In the genomic region with DNA sequence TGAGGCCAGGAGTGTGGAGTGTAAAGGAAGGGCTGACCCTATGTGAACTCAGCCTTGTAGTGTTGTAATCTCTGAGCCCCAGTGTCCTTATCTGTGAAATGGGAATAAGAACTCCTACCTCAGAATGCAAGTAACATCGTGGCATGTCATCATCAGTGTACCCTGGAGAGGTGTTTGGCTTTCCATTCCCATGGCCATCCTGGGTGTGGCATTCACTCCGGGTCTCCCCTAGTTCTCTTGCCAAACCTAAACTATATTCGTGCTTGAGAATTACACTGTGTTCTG, we compare ENCODE assay signal across 1 cellular context.
A peak's percentile ranks its signal among the peaks of the same experiment; 100 is the strongest.
TF ChIP-seq lines count a peak whose summit lies in the region.

No MANE protein-coding gene starts in this region.

TF ChIP-seq in K562, 482 proteins besides CTCF, POLR2A, EP300 and RAD21 (continued from another document and continues in another):
- TF ChIP-seq, protein P1, sequence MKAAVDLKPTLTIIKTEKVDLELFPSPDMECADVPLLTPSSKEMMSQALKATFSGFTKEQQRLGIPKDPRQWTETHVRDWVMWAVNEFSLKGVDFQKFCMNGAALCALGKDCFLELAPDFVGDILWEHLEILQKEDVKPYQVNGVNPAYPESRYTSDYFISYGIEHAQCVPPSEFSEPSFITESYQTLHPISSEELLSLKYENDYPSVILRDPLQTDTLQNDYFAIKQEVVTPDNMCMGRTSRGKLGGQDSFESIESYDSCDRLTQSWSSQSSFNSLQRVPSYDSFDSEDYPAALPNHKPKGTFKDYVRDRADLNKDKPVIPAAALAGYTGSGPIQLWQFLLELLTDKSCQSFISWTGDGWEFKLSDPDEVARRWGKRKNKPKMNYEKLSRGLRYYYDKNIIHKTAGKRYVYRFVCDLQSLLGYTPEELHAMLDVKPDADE (conservative IDR thresholded peaks at IDR 0.05; ENCODE audit: control insufficient read depth, low read depth, low read length), result no peak
- TF ChIP-seq ZSCAN32 (CRISPR knock-in tag; IDR thresholded peaks at IDR 0.05), result no peak
- TF ChIP-seq, protein P2, sequence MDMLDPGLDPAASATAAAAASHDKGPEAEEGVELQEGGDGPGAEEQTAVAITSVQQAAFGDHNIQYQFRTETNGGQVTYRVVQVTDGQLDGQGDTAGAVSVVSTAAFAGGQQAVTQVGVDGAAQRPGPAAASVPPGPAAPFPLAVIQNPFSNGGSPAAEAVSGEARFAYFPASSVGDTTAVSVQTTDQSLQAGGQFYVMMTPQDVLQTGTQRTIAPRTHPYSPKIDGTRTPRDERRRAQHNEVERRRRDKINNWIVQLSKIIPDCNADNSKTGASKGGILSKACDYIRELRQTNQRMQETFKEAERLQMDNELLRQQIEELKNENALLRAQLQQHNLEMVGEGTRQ (CRISPR knock-in tag; IDR thresholded peaks at IDR 0.05), result no peak
- TF ChIP-seq MEF2D (tag; conservative IDR thresholded peaks at IDR 0.05; ENCODE audit: low read depth), result no peak
- TF ChIP-seq PTRF (tag; IDR thresholded peaks at IDR 0.05), result no peak
- TF ChIP-seq ZFP1 (CRISPR knock-in tag; IDR thresholded peaks at IDR 0.05), result no peak
- no peak for TF ChIP-seq RBM17 (IDR thresholded peaks at IDR 0.05; ENCODE audit: borderline replicate concordance, low read depth, low read length)
- no peak for TF ChIP-seq KLF13 (tag; IDR thresholded peaks at IDR 0.05; ENCODE audit: borderline replicate concordance, low read depth)
- no peak for TF ChIP-seq PHF8 (IDR thresholded peaks at IDR 0.05; ENCODE audit: borderline replicate concordance, low read length)
- TF ChIP-seq, protein P3, sequence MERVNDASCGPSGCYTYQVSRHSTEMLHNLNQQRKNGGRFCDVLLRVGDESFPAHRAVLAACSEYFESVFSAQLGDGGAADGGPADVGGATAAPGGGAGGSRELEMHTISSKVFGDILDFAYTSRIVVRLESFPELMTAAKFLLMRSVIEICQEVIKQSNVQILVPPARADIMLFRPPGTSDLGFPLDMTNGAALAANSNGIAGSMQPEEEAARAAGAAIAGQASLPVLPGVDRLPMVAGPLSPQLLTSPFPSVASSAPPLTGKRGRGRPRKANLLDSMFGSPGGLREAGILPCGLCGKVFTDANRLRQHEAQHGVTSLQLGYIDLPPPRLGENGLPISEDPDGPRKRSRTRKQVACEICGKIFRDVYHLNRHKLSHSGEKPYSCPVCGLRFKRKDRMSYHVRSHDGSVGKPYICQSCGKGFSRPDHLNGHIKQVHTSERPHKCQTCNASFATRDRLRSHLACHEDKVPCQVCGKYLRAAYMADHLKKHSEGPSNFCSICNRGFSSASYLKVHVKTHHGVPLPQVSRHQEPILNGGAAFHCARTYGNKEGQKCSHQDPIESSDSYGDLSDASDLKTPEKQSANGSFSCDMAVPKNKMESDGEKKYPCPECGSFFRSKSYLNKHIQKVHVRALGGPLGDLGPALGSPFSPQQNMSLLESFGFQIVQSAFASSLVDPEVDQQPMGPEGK (CRISPR knock-in tag; IDR thresholded peaks at IDR 0.05; ENCODE audit: borderline replicate concordance), result no peak
- TF ChIP-seq POLR2G (IDR thresholded peaks at IDR 0.05; ENCODE audit: low read depth, low read length), result no peak
- TF ChIP-seq ZFX (CRISPR knock-in tag; IDR thresholded peaks at IDR 0.05), result no peak
- peak; percentile 79 for TF ChIP-seq CBFA2T3 (IDR thresholded peaks at IDR 0.05)
- TF ChIP-seq, protein P4, sequence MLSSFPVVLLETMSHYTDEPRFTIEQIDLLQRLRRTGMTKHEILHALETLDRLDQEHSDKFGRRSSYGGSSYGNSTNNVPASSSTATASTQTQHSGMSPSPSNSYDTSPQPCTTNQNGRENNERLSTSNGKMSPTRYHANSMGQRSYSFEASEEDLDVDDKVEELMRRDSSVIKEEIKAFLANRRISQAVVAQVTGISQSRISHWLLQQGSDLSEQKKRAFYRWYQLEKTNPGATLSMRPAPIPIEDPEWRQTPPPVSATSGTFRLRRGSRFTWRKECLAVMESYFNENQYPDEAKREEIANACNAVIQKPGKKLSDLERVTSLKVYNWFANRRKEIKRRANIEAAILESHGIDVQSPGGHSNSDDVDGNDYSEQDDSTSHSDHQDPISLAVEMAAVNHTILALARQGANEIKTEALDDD (IDR thresholded peaks at IDR 0.05), result no peak
- no peak for TF ChIP-seq KLF6 (CRISPR knock-in tag; IDR thresholded peaks at IDR 0.05; ENCODE audit: borderline replicate concordance)
- no peak for TF ChIP-seq CXXC5 (CRISPR knock-in tag; IDR thresholded peaks at IDR 0.05)
- TF ChIP-seq NFIC (IDR thresholded peaks at IDR 0.05), result no peak; the same call in 1 of the 2 replicates
- no peak for TF ChIP-seq PRPF4 (IDR thresholded peaks at IDR 0.05; ENCODE audit: insufficient read depth, low read depth, low read length, poor library complexity, severe bottlenecking)
- no peak for TF ChIP-seq POLR2AphosphoS5 (IDR thresholded peaks at IDR 0.05; ENCODE audit: control insufficient read depth, insufficient read depth, low read depth, low read length)
- TF ChIP-seq CBFA2T2 (conservative IDR thresholded peaks at IDR 0.05), result peak; percentile 44
- peak; percentile 47; the same call in 1 of the 2 replicates for TF ChIP-seq NCOA1 (IDR thresholded peaks at IDR 0.05; ENCODE audit: low read depth)
- TF ChIP-seq SPI1 (IDR thresholded peaks at IDR 0.05; ENCODE audit: borderline replicate concordance, low read depth, low read length), result no peak
- TF ChIP-seq, protein P5, sequence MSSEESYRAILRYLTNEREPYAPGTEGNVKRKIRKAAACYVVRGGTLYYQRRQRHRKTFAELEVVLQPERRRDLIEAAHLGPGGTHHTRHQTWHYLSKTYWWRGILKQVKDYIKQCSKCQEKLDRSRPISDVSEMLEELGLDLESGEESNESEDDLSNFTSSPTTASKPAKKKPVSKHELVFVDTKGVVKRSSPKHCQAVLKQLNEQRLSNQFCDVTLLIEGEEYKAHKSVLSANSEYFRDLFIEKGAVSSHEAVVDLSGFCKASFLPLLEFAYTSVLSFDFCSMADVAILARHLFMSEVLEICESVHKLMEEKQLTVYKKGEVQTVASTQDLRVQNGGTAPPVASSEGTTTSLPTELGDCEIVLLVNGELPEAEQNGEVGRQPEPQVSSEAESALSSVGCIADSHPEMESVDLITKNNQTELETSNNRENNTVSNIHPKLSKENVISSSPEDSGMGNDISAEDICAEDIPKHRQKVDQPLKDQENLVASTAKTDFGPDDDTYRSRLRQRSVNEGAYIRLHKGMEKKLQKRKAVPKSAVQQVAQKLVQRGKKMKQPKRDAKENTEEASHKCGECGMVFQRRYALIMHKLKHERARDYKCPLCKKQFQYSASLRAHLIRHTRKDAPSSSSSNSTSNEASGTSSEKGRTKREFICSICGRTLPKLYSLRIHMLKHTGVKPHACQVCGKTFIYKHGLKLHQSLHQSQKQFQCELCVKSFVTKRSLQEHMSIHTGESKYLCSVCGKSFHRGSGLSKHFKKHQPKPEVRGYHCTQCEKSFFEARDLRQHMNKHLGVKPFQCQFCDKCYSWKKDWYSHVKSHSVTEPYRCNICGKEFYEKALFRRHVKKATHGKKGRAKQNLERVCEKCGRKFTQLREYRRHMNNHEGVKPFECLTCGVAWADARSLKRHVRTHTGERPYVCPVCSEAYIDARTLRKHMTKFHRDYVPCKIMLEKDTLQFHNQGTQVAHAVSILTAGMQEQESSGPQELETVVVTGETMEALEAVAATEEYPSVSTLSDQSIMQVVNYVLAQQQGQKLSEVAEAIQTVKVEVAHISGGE (CRISPR knock-in tag; IDR thresholded peaks at IDR 0.05), result no peak
- TF ChIP-seq ZNF282 (CRISPR knock-in tag; IDR thresholded peaks at IDR 0.05), result no peak
- no peak for TF ChIP-seq FOXA3 (CRISPR knock-in tag; conservative IDR thresholded peaks at IDR 0.05 in 1 of 2, IDR thresholded peaks at IDR 0.05 in 1 of 2)
- TF ChIP-seq ZNF586 (CRISPR knock-in tag; conservative IDR thresholded peaks at IDR 0.05), result no peak
- TF ChIP-seq, protein P6, sequence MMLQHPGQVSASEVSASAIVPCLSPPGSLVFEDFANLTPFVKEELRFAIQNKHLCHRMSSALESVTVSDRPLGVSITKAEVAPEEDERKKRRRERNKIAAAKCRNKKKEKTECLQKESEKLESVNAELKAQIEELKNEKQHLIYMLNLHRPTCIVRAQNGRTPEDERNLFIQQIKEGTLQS (IDR thresholded peaks at IDR 0.05), result peak; percentile 39
- TF ChIP-seq, protein P6 (CRISPR knock-in tag; conservative IDR thresholded peaks at IDR 0.05), result no peak
- no peak for TF ChIP-seq MCM3 (IDR thresholded peaks at IDR 0.05)
- no peak for TF ChIP-seq EWSR1 (IDR thresholded peaks at IDR 0.05; ENCODE audit: borderline replicate concordance, low read depth, partially characterized antibody)
- TF ChIP-seq, protein P7, sequence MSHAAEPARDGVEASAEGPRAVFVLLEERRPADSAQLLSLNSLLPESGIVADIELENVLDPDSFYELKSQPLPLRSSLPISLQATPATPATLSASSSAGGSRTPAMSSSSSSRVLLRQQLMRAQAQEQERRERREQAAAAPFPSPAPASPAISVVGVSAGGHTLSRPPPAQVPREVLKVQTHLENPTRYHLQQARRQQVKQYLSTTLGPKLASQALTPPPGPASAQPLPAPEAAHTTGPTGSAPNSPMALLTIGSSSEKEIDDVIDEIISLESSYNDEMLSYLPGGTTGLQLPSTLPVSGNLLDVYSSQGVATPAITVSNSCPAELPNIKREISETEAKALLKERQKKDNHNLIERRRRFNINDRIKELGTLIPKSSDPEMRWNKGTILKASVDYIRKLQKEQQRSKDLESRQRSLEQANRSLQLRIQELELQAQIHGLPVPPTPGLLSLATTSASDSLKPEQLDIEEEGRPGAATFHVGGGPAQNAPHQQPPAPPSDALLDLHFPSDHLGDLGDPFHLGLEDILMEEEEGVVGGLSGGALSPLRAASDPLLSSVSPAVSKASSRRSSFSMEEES (CRISPR knock-in tag; IDR thresholded peaks at IDR 0.05), result no peak
- TF ChIP-seq COPS2 (conservative IDR thresholded peaks at IDR 0.05), result no peak
- TF ChIP-seq ZBTB7A (IDR thresholded peaks at IDR 0.05; ENCODE audit: borderline replicate concordance, control insufficient read depth, low read depth, low read length), result no peak
- no peak for TF ChIP-seq ZNF311 (CRISPR knock-in tag; IDR thresholded peaks at IDR 0.05)
- TF ChIP-seq TSC22D4 (tag; IDR thresholded peaks at IDR 0.05), result no peak
- TF ChIP-seq DPF2 (IDR thresholded peaks at IDR 0.05), result peak; percentile 55; the same call in 1 of the 2 replicates
- TF ChIP-seq TAF15 (IDR thresholded peaks at IDR 0.05; ENCODE audit: low read depth, low read length), result no peak
- TF ChIP-seq PRMT5 (CRISPR knock-in tag; IDR thresholded peaks at IDR 0.05), result no peak
- 0 out of 2 replicates have a peak, but pooled peaks have one; percentile 24 for TF ChIP-seq NBN (IDR thresholded peaks at IDR 0.05; ENCODE audit: low read depth)
- TF ChIP-seq FOSL1 (tag; conservative IDR thresholded peaks at IDR 0.05), result no peak
- peak; percentile 46; the same call in 1 of the 2 replicates for TF ChIP-seq TCF3 (CRISPR knock-in tag; IDR thresholded peaks at IDR 0.05)
- TF ChIP-seq CCNT2 (IDR thresholded peaks at IDR 0.05; ENCODE audit: borderline replicate concordance, extremely low read depth, insufficient read length, low read depth, low read length), result no peak
- TF ChIP-seq HOXB6 (CRISPR knock-in tag; IDR thresholded peaks at IDR 0.05; ENCODE audit: borderline replicate concordance), result no peak
- no peak for TF ChIP-seq ZNF695 (CRISPR knock-in tag; IDR thresholded peaks at IDR 0.05)
- TF ChIP-seq, protein P8, sequence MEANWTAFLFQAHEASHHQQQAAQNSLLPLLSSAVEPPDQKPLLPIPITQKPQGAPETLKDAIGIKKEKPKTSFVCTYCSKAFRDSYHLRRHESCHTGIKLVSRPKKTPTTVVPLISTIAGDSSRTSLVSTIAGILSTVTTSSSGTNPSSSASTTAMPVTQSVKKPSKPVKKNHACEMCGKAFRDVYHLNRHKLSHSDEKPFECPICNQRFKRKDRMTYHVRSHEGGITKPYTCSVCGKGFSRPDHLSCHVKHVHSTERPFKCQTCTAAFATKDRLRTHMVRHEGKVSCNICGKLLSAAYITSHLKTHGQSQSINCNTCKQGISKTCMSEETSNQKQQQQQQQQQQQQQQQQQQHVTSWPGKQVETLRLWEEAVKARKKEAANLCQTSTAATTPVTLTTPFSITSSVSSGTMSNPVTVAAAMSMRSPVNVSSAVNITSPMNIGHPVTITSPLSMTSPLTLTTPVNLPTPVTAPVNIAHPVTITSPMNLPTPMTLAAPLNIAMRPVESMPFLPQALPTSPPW (CRISPR knock-in tag; IDR thresholded peaks at IDR 0.05), result no peak
- TF ChIP-seq ARID1B (IDR thresholded peaks at IDR 0.05), result peak; percentile 53; the same call in 1 of the 2 replicates
- TF ChIP-seq ELF4 (CRISPR knock-in tag; IDR thresholded peaks at IDR 0.05), result no peak
- no peak for TF ChIP-seq ZNF551 (CRISPR knock-in tag; IDR thresholded peaks at IDR 0.05)
- TF ChIP-seq SRSF7 (optimal IDR thresholded peaks at IDR 0.05; ENCODE audit: low read depth, low read length), result no peak
- TF ChIP-seq POU5F1 (IDR thresholded peaks at IDR 0.05; ENCODE audit: borderline replicate concordance, low read depth, low read length, partially characterized antibody), result no peak
- no peak for TF ChIP-seq HDAC3 (IDR thresholded peaks at IDR 0.05; ENCODE audit: borderline replicate concordance, partially characterized antibody)
- TF ChIP-seq NELFE (IDR thresholded peaks at IDR 0.05; ENCODE audit: insufficient read depth, insufficient read length), result no peak
- no peak for TF ChIP-seq TAF7 (tag; IDR thresholded peaks at IDR 0.05)
- TF ChIP-seq TAL1 (IDR thresholded peaks at IDR 0.05), result peak; percentile 30; the same call in 1 of the 2 replicates
- TF ChIP-seq SAFB (IDR thresholded peaks at IDR 0.05; ENCODE audit: borderline replicate concordance, low read depth, low read length), result no peak
- no peak for TF ChIP-seq SETDB1 (IDR thresholded peaks at IDR 0.05; ENCODE audit: low read length)
- TF ChIP-seq NR2C2 (CRISPR knock-in tag; IDR thresholded peaks at IDR 0.05), result no peak
- TF ChIP-seq NR2C2 (tag; IDR thresholded peaks at IDR 0.05), result no peak
- no peak for TF ChIP-seq CSDE1 (IDR thresholded peaks at IDR 0.05)
- TF ChIP-seq HDAC2 (IDR thresholded peaks at IDR 0.05), result peak; percentile 83; the same call in 1 of the 2 replicates
